ENCODE assay signal across 13 cellular contexts in the genomic region with DNA sequence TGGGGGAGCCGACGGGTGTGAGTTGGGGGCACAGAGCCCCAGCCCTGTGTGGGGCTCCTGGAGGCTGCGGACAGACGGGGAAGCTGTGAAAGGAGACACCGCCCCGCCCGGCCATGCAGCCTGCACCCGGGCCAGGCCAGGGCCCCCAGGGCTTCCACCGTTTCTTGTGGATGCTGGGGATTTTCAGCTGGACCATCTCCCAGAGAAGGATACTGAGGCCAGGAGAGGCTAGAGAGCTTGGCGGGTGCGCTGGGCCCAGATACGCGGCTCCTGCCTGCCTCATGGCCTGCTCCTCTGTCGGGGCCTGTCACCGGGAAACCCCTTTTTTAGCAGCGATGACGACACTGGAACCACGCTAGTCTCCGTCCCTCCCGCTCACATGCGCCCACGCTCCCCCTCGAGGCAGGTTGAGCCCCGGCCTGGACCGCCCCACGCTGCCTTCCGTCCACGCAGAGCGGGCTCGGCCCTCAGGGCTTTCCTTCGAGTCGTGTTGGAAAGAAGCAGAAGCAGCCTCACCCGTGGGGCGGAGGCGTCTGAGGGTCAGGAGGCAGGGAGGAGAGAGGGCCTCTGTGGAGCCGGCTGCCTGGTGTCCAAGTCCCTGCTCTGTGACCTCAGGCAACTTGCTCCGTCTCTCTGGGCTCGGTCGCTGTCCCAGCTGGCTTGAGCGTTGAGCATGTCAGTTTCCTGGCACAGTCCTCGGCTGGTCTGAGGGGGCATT. TPM values are rescaled to one million over a fixed set of nuclear protein-coding genes. Genes with fewer than 3 reads are reported as not detected.
DNase-seq lines count a peak whose midpoint lies in the region; ATAC-seq and TF ChIP-seq lines count a peak whose summit lies in the region.
"Had no signal": no experiment of that assay in that cellular context is flagged by ENCODE, and none has a peak within 500 bp of the region (broad histone marks: within the 10 kb centered on the region; RNA-seq: fewer than 3 reads in every experiment).

No MANE protein-coding gene starts in this region.

- no peak overlapping the region for H3K27ac ChIP-seq in DND-41 (ENCODE audit: low read length)

- peaks cover 3% of the 10 kb centered on the region for H3K4me1 Mint-ChIP-seq in activated B cell treated with CpG ODN at 0.5 μM for 24 hours
- H3K4me1 Mint-ChIP-seq in memory B cell: peaks cover 9% of the 10 kb centered on the region
- no peaks in the 10 kb centered on the region for H3K4me1 Mint-ChIP-seq in type B pancreatic cell (ENCODE audit: unreplicated experiment)

- 0 out of 3 replicates have a peak, but pooled peaks have one; percentile 5 for ATAC-seq in DND-41 (ENCODE audit: insufficient read depth, low read depth)
- ATAC-seq in activated B cell treated with CpG ODN at 0.5 μM for 24 hours (ENCODE audit: low read depth): peak; percentile 29
- peak; percentile 47 for ATAC-seq in memory B cell (ENCODE audit: low read depth)
- ATAC-seq: activated CD8-positive, alpha-beta T cell treated with anti-CD3 and anti-CD28 coated beads, Interleukin-2, amount 10 ng/mL, durations not matched to agents 7 days and 5 days had no signal

- TF ChIP-seq CTCF in DND-41 (IDR thresholded peaks at IDR 0.05; ENCODE audit: borderline replicate concordance, extremely low read depth, low read length, poor library complexity, severe bottlenecking) (no peak), activated B cell treated with CpG ODN at 0.5 μM for 24 hours (IDR thresholded peaks at IDR 0.05) (no peak), type B pancreatic cell (conservative IDR thresholded peaks at IDR 0.05) (no peak)

- H3K4me1 ChIP-seq in DND-41 (ENCODE audit: insufficient read depth, low read length): no peaks in the 10 kb centered on the region

- H3K4me3 ChIP-seq in DND-41 (ENCODE audit: low read depth in 1 of 2, low read length in 2 of 2): no peak overlapping the region

- POLR2A ChIA-PET in activated B cell treated with CpG ODN at 0.5 μM for 24 hours (lab: Charles Lee): interaction anchor here (1.3 kb wide), 1 partner anchor 9 kb away, joined by 3 read pairs; no protein-coding TSS in a partner anchor

- intact Hi-C loops in activated B cell treated with CpG ODN at 0.5 μM for 24 hours (cut with micrococcal nuclease): no loop called here

- no peaks in the 10 kb centered on the region for H3K27me3 ChIP-seq in DND-41 (ENCODE audit: insufficient read depth, low read length, poor library complexity)

- peaks cover 30% of the 10 kb centered on the region for H3K36me3 ChIP-seq in DND-41 (ENCODE audit: insufficient read depth, low read length)

- H3K4me3 Mint-ChIP-seq in activated B cell treated with CpG ODN at 0.5 μM for 24 hours (no peak overlapping the region), memory B cell (no peak overlapping the region), type B pancreatic cell (no peak overlapping the region)
- H3K4me3 Mint-ChIP-seq: activated CD8-positive, alpha-beta T cell treated with anti-CD3 and anti-CD28 coated beads, Interleukin-2, amount 10 ng/mL, durations not matched to agents 7 days and 5 days; stimulated activated naive B cell treated with anti-CD40 and anti-IgM and Interleukin-4, amounts not matched to agents 10 μg/mL and 1 μg/mL and 100 μg/mL, for 72 hours had no signal

- H3K27me3 Mint-ChIP-seq in activated B cell treated with CpG ODN at 0.5 μM for 24 hours (no peaks in the 10 kb centered on the region), memory B cell (peaks cover 8% of the 10 kb centered on the region), type B pancreatic cell (no peaks in the 10 kb centered on the region)
- H3K27me3 Mint-ChIP-seq: stimulated activated naive B cell treated with anti-CD40 and anti-IgM and Interleukin-4, amounts not matched to agents 10 μg/mL and 1 μg/mL and 100 μg/mL, for 72 hours had no signal

- no peaks in the 10 kb centered on the region for H3K79me2 ChIP-seq in DND-41 (ENCODE audit: insufficient read depth, low read length)

- no peaks in the 10 kb centered on the region for H3K9me3 ChIP-seq in DND-41 (ENCODE audit: insufficient read depth, low read length, severe bottlenecking)

- H3K4me2 ChIP-seq in DND-41 (ENCODE audit: insufficient read depth, low read length): no peak overlapping the region

- CTCF ChIA-PET in activated B cell treated with CpG ODN at 0.5 μM for 24 hours (lab: Charles Lee): no interaction called here

- no peaks in the 10 kb centered on the region for H3K9me3 Mint-ChIP-seq in activated B cell treated with CpG ODN at 0.5 μM for 24 hours
- no peaks in the 10 kb centered on the region for H3K9me3 Mint-ChIP-seq in memory B cell
- no peaks in the 10 kb centered on the region for H3K9me3 Mint-ChIP-seq in type B pancreatic cell
- H3K9me3 Mint-ChIP-seq: stimulated activated naive B cell treated with anti-CD40 and anti-IgM and Interleukin-4, amounts not matched to agents 10 μg/mL and 1 μg/mL and 100 μg/mL, for 72 hours had no signal

- H4K20me1 ChIP-seq in DND-41 (ENCODE audit: insufficient read depth, low read length): peaks cover 11% of the 10 kb centered on the region

- H3K27ac Mint-ChIP-seq in activated B cell treated with CpG ODN at 0.5 μM for 24 hours: no peak overlapping the region
- no peak overlapping the region for H3K27ac Mint-ChIP-seq in memory B cell
- H3K27ac Mint-ChIP-seq in type B pancreatic cell: no peak overlapping the region
- H3K27ac Mint-ChIP-seq: activated CD8-positive, alpha-beta T cell treated with anti-CD3 and anti-CD28 coated beads, Interleukin-2, amount 10 ng/mL, durations not matched to agents 7 days and 5 days; stimulated activated naive B cell treated with anti-CD40 and anti-IgM and Interleukin-4, amounts not matched to agents 10 μg/mL and 1 μg/mL and 100 μg/mL, for 72 hours had no signal

- no peak overlapping the region for H2AFZ ChIP-seq in DND-41 (ENCODE audit: low read depth, low read length)

- H3K36me3 Mint-ChIP-seq in activated B cell treated with CpG ODN at 0.5 μM for 24 hours (ENCODE audit: low read depth) (peaks cover 34% of the 10 kb centered on the region), memory B cell (peaks cover 8% of the 10 kb centered on the region), type B pancreatic cell (no peaks in the 10 kb centered on the region)

- H3K9ac ChIP-seq in DND-41 (ENCODE audit: low read depth, low read length): no peak overlapping the region

- DNase-seq in DND-41: no peak
- DNase-seq in activated B cell treated with CpG ODN at 0.5 μM for 24 hours: no peak
- DNase-seq in memory B cell (ENCODE audit: low spot score in 2 of 2): no peak
- no peak for DNase-seq in DMS153 (lab: John Stamatoyannopoulos, UW)
- no peak for DNase-seq in H4 (ENCODE audit: low spot score)
- no peak for DNase-seq in type B pancreatic cell (ENCODE audit: extremely low spot score, unreplicated experiment)
- DNase-seq: activated CD8-positive, alpha-beta T cell treated with anti-CD3 and anti-CD28 coated beads, Interleukin-2, amount 10 ng/mL, durations not matched to agents 7 days and 5 days; activated gamma-delta T cell treated with Interleukin-2 at 50 U/mL for 16 hours; EL; NCI-H2081 treated with DMSO at 0.1 percent for 48 hours; SHP77; stimulated activated CD4-positive, alpha-beta T cell treated with anti-CD3 and anti-CD28 coated beads, Interleukin-2, amount 100 ng/mL, for 48 hours; stimulated activated naive B cell treated with anti-CD40 and anti-IgM and Interleukin-4, amounts not matched to agents 10 μg/mL and 1 μg/mL and 100 μg/mL, for 72 hours had no signal

RNA-seq across cellular contexts. Expression of a gene that starts 11.7 kb away (rescaled TPM):
- total RNA-seq in activated B cell treated with CpG ODN at 0.5 μM for 24 hours (not detected in 2 replicates), type B pancreatic cell (ENCODE audit: low replicate concordance) (6.6 and 7.6 TPM in 2 replicates)
- 2.3 and 4.4 TPM in 2 replicates for total RNA-seq in H4 (2014; rRNA removed; shearing (Covaris generic))
- total RNA-seq: activated CD8-positive, alpha-beta T cell treated with anti-CD3 and anti-CD28 coated beads, Interleukin-2, amount 10 ng/mL, durations not matched to agents 7 days and 5 days had no signal

RNA-seq across cellular contexts. Expression of a gene that starts 13.8 kb away (rescaled TPM):
- total RNA-seq in activated B cell treated with CpG ODN at 0.5 μM for 24 hours: 30.3 and 38.5 TPM in 2 replicates
- total RNA-seq in H4 (2014; rRNA removed; shearing (Covaris generic)): 13.2 and 16.9 TPM in 2 replicates
- 8.2 and 19.9 TPM in 2 replicates for total RNA-seq in type B pancreatic cell (ENCODE audit: low replicate concordance)

RNA-seq across cellular contexts. Expression of a gene that starts 25.5 kb away (rescaled TPM):
- 29.5 and 30.5 TPM in 2 replicates for total RNA-seq in activated B cell treated with CpG ODN at 0.5 μM for 24 hours
- total RNA-seq in H4 (2014; rRNA removed; shearing (Covaris generic)): 99.6 and 126 TPM in 2 replicates
- total RNA-seq in type B pancreatic cell (ENCODE audit: low replicate concordance): 27.0 and 35.2 TPM in 2 replicates

RNA-seq across cellular contexts. Expression of a gene that starts 40.1 kb away (rescaled TPM):
- total RNA-seq in activated B cell treated with CpG ODN at 0.5 μM for 24 hours (97.6 and 110 TPM in 2 replicates), type B pancreatic cell (ENCODE audit: low replicate concordance) (112 and 134 TPM in 2 replicates)
- 32.7 and 34.1 TPM in 2 replicates for total RNA-seq in H4 (2014; rRNA removed; shearing (Covaris generic))
